29 cellular contexts compared by ENCODE assay signal in genomic region chrX:131298846-131299245, GRCh38. TPM values are rescaled to one million over a fixed set of nuclear protein-coding genes. Genes with fewer than 3 reads are reported as not detected.
"Had no signal": no experiment of that assay in that cellular context is flagged by ENCODE, and none has a peak within 500 bp of the region (broad histone marks: within the 10 kb centered on the region; RNA-seq: fewer than 3 reads in every experiment).

No MANE protein-coding gene starts in this region.

- H3K9me3 Mint-ChIP-seq: activated CD4-positive, alpha-beta T cell treated with anti-CD3 and anti-CD28 coated beads, Interleukin-2, amount 10 ng/mL, durations not matched to agents 7 days and 5 days; activated naive CD4-positive, alpha-beta T cell treated with anti-CD3 and anti-CD28 coated beads for 36 hours; activated naive CD4-positive, alpha-beta T cell treated with anti-CD3 and anti-CD28 coated beads, Interleukin-2, amount 50 U/mL, for 72 hours; activated T-cell treated with anti-CD3 and anti-CD28 coated beads, Interleukin-2, amount 50 U/mL, for 4 hours; activated T-helper 1 cell treated with anti-CD3 and anti-CD28 coated beads, Interleukin-12 subunit alpha, Interleukin-12 subunit beta, Interleukin-2, Interleukin-4 antibody, amounts not matched to agents 30 ng/mL and 10 ng/mL and 1 ng/mL, durations not matched to agents 14 hours and 24 hours and 36 hours had no signal

- H3K4me1 Mint-ChIP-seq: activated CD4-positive, alpha-beta T cell treated with anti-CD3 and anti-CD28 coated beads for 36 hours; activated CD4-positive, alpha-beta T cell treated with anti-CD3 and anti-CD28 coated beads, Interleukin-2, amount 10 ng/mL, durations not matched to agents 7 days and 5 days had no signal

- H3K27me3 Mint-ChIP-seq: activated CD4-positive, alpha-beta T cell treated with anti-CD3 and anti-CD28 coated beads for 36 hours had no signal

- H3K4me3 Mint-ChIP-seq: activated CD4-positive, alpha-beta T cell treated with anti-CD3 and anti-CD28 coated beads for 36 hours; activated CD4-positive, alpha-beta T cell treated with anti-CD3 and anti-CD28 coated beads, Interleukin-2, amount 10 ng/mL, durations not matched to agents 7 days and 5 days; activated naive CD4-positive, alpha-beta T cell treated with anti-CD3 and anti-CD28 coated beads for 36 hours; activated T-cell treated with anti-CD3 and anti-CD28 coated beads, Interleukin-2, amount 50 U/mL, for 4 hours; activated T-helper 1 cell treated with anti-CD3 and anti-CD28 coated beads, Interleukin-12 subunit alpha, Interleukin-12 subunit beta, Interleukin-2, Interleukin-4 antibody, amounts not matched to agents 30 ng/mL and 10 ng/mL and 1 ng/mL, durations not matched to agents 14 hours and 24 hours and 36 hours had no signal

- H3K27ac ChIP-seq: adrenal gland, body of pancreas, breast epithelium, coronary artery, SJCRH30, SK-N-MC had no signal

- DNase-seq: activated CD4-positive, alpha-beta T cell treated with anti-CD3 and anti-CD28 coated beads for 36 hours; activated CD4-positive, alpha-beta T cell treated with anti-CD3 and anti-CD28 coated beads, Interleukin-2, amount 10 ng/mL, durations not matched to agents 7 days and 5 days; activated CD4-positive, alpha-beta T cell treated with anti-CD3 and anti-CD28 coated beads, Interleukin-2, amount 50 U/mL, for 48 hours; activated CD8-positive, alpha-beta memory T cell treated with anti-CD3 and anti-CD28 coated beads, Interleukin-2, amount 50 U/mL, for 4 hours; activated gamma-delta T cell treated with Interleukin-2 at 50 U/mL for 16 hours; activated naive CD4-positive, alpha-beta T cell treated with anti-CD3 and anti-CD28 coated beads for 36 hours; activated T-cell treated with anti-CD3 and anti-CD28 coated beads for 4 hours; activated T-cell treated with anti-CD3 and anti-CD28 coated beads, Interleukin-2, amount 50 U/mL, for 4 hours; adrenal gland; body of pancreas; NCI-H1048; NCI-H1436 treated with DMSO at 0.1 percent for 48 hours; NCI-H1694 treated with DMSO at 0.1 percent for 48 hours; NCI-H2029; NCI-H345; NCI-H524 treated with DMSO at 0.1 percent for 48 hours; SHP77; SJCRH30; T1000 had no signal

- H3K4me3 ChIP-seq: adrenal gland, body of pancreas, breast epithelium, coronary artery, SJCRH30, SK-N-MC had no signal

- H3K27ac Mint-ChIP-seq: activated CD4-positive, alpha-beta T cell treated with anti-CD3 and anti-CD28 coated beads for 36 hours; activated CD4-positive, alpha-beta T cell treated with anti-CD3 and anti-CD28 coated beads, Interleukin-2, amount 10 ng/mL, durations not matched to agents 7 days and 5 days; activated naive CD4-positive, alpha-beta T cell treated with anti-CD3 and anti-CD28 coated beads for 36 hours; activated naive CD4-positive, alpha-beta T cell treated with anti-CD3 and anti-CD28 coated beads, Interleukin-2, amount 50 U/mL, for 72 hours; activated T-helper 1 cell treated with anti-CD3 and anti-CD28 coated beads, Interleukin-12 subunit alpha, Interleukin-12 subunit beta, Interleukin-2, Interleukin-4 antibody, amounts not matched to agents 30 ng/mL and 10 ng/mL and 1 ng/mL, durations not matched to agents 14 hours and 24 hours and 36 hours had no signal

- H3K36me3 Mint-ChIP-seq: activated naive CD4-positive, alpha-beta T cell treated with anti-CD3 and anti-CD28 coated beads, Interleukin-2, amount 50 U/mL, for 72 hours had no signal

- H3K9me3 ChIP-seq: adrenal gland, body of pancreas, breast epithelium, SJCRH30 had no signal

- ATAC-seq: activated CD4-positive, alpha-beta T cell treated with anti-CD3 and anti-CD28 coated beads for 36 hours; activated CD4-positive, CD25-positive, alpha-beta regulatory T cell treated with anti-CD3 and anti-CD28 coated beads, Interleukin-2, amount 50 U/mL, for 24 hours; activated naive CD4-positive, alpha-beta T cell treated with anti-CD3 and anti-CD28 coated beads, Interleukin-2, amount 50 U/mL, for 72 hours; activated T-cell treated with anti-CD3 and anti-CD28 coated beads, Interleukin-2, amount 50 U/mL, for 4 hours; body of pancreas; Panc1 had no signal

- H3K27me3 ChIP-seq: body of pancreas, SJCRH30 had no signal

- H3K36me3 ChIP-seq: adrenal gland, breast epithelium, SJCRH30 had no signal

- H3K4me1 ChIP-seq: adrenal gland, body of pancreas, breast epithelium, SJCRH30 had no signal

- FAIRE-seq: astrocyte had no signal

RNA-seq across cellular contexts. Expression of gene IGSF1, which starts 9.7 kb away (rescaled TPM):
- total RNA-seq: activated CD4-positive, alpha-beta T cell treated with anti-CD3 and anti-CD28 coated beads for 36 hours; activated CD4-positive, alpha-beta T cell treated with anti-CD3 and anti-CD28 coated beads, Interleukin-2, amount 10 ng/mL, durations not matched to agents 7 days and 5 days; activated naive CD4-positive, alpha-beta T cell treated with anti-CD3 and anti-CD28 coated beads for 36 hours; activated naive CD4-positive, alpha-beta T cell treated with anti-CD3 and anti-CD28 coated beads, Interleukin-2, amount 50 U/mL, for 72 hours; activated T-cell treated with anti-CD3 and anti-CD28 coated beads, Interleukin-2, amount 50 U/mL, for 4 hours; activated T-helper 1 cell treated with anti-CD3 and anti-CD28 coated beads, Interleukin-12 subunit alpha, Interleukin-12 subunit beta, Interleukin-2, Interleukin-4 antibody, amounts not matched to agents 30 ng/mL and 10 ng/mL and 1 ng/mL, durations not matched to agents 14 hours and 24 hours and 36 hours; SJCRH30; T-helper 1 cell treated with Interleukin-12 subunit alpha and Interleukin-12 subunit beta and Interleukin-4 antibody, amounts not matched to agents 30 ng/mL and 1 ng/mL, for 36 hours; T-helper 2 cell treated with Interferon-gamma antibody and Interleukin-4, amounts not matched to agents 100 ng/mL and 5 ng/mL, for 36 hours had no signal
